8 cellular contexts compared by ENCODE assay signal in genomic region chr16:83689385-83689831, GRCh38.
DNase-seq lines count a peak whose midpoint lies in the region; ATAC-seq, FAIRE-seq and TF ChIP-seq lines count a peak whose summit lies in the region.

No MANE protein-coding gene starts in this region.

- H3K27me3 ChIP-seq in body of pancreas (no peaks in the 10 kb centered on the region), endodermal cell (ENCODE audit: control insufficient read depth, insufficient read depth, low read length, poor library complexity, severe bottlenecking) (no peaks in the 10 kb centered on the region)

- H3K27me3 Mint-ChIP-seq in endodermal cell (ENCODE audit: insufficient read depth) = no peaks in the 10 kb centered on the region

- H3K4me1 ChIP-seq in body of pancreas = no peaks in the 10 kb centered on the region
- no peaks in the 10 kb centered on the region for H3K4me1 ChIP-seq in endodermal cell (ENCODE audit: control insufficient read depth, insufficient read depth, low read length)
- no peaks in the 10 kb centered on the region for H3K4me1 ChIP-seq in kidney (ENCODE audit: control insufficient read depth in 1 of 2, insufficient read depth in 1 of 2, low read depth in 1 of 2, low read length in 2 of 2)

- ATAC-seq in HG03457 (IDR thresholded peaks at IDR 0.05; ENCODE audit: unreplicated experiment) = peak; percentile 81
- peak; percentile 30 for ATAC-seq in body of pancreas
- ATAC-seq in sciatic nerve = no peak

- H3K4me3 Mint-ChIP-seq in endodermal cell = no peak overlapping the region

- TF ChIP-seq POLR2A in body of pancreas (IDR thresholded peaks at IDR 0.05) = no peak

- H3K9ac ChIP-seq in endodermal cell (ENCODE audit: extremely low read depth, low read length, poor library complexity, severe bottlenecking) (no peak overlapping the region), kidney (ENCODE audit: low read length in 2 of 2) (no peak overlapping the region)

- 28 to 31% methylated on average over 5 of the region's 5 CpGs for WGBS in body of pancreas, 2 donors
- 60 to 67% methylated on average over 2 to 4 of the region's 5 CpGs for WGBS in endodermal cell (ENCODE audit: insufficient coverage in 1 of 2, insufficient read length in 1 of 2), 2 experiments

- no peaks in the 10 kb centered on the region for H3K9me3 Mint-ChIP-seq in endodermal cell

- DNase-seq in GM18507 (ENCODE audit: extremely low spot score, insufficient read length, low read depth) (no peak), body of pancreas (peak in 1 of 4 donors; percentile 13), middle frontal gyrus (ENCODE audit: extremely low spot score, low spot score) (peak; percentile 8), endodermal cell (no peak), sciatic nerve (ENCODE audit: low spot score) (no peak), kidney (no peak)
- DNase-seq in effector CD4-positive, alpha-beta T cell = no peak

- no peak for TF ChIP-seq CTCF in body of pancreas (IDR thresholded peaks at IDR 0.05)
- no peak for TF ChIP-seq CTCF in endodermal cell (conservative IDR thresholded peaks at IDR 0.05)
- no peak for TF ChIP-seq CTCF in kidney (IDR thresholded peaks at IDR 0.05; ENCODE audit: borderline replicate concordance, extremely low read depth, insufficient read depth)

- H3K36me3 Mint-ChIP-seq in endodermal cell (ENCODE audit: low read depth) = no peaks in the 10 kb centered on the region

- H3K27ac ChIP-seq in body of pancreas = no peak overlapping the region
- H3K27ac ChIP-seq in endodermal cell (ENCODE audit: low read depth, low read length) = no peak overlapping the region
- no peak overlapping the region for H3K27ac ChIP-seq in kidney (ENCODE audit: low read depth in 2 of 2, low read length in 2 of 2)

- intact Hi-C loops in body of pancreas (cut with DNase I) (no loop called here), sciatic nerve (cut with DNase I) (no loop called here), kidney (cut with DNase I) (loop anchor here (5.0 kb wide), 1 partner anchor 123 kb away; no protein-coding TSS in a partner anchor)

- H3K4me3 ChIP-seq in body of pancreas (no peak overlapping the region), endodermal cell (ENCODE audit: low read length) (no peak overlapping the region), kidney (ENCODE audit: low read length in 2 of 2) (no peak overlapping the region)

- H3K9me3 ChIP-seq in body of pancreas (no peaks in the 10 kb centered on the region), endodermal cell (ENCODE audit: control insufficient read depth, low read length) (no peaks in the 10 kb centered on the region), kidney (ENCODE audit: control insufficient read depth in 1 of 2, low read length in 2 of 2) (no peaks in the 10 kb centered on the region)

- peak; percentile 62 for FAIRE-seq in GM18507 (lab: Jason Lieb, UNC)
- FAIRE-seq in kidney (lab: Jason Lieb, UNC) = no peak

- no peaks in the 10 kb centered on the region for H3K36me3 ChIP-seq in body of pancreas (replicated peaks in 1 of 2; ENCODE audit: insufficient read depth in 1 of 2, low read depth in 2 of 2)
- no peaks in the 10 kb centered on the region for H3K36me3 ChIP-seq in endodermal cell (ENCODE audit: control insufficient read depth, insufficient read depth, low read length)
- H3K36me3 ChIP-seq in kidney (ENCODE audit: control insufficient read depth in 1 of 2, insufficient read depth in 2 of 2, low read length in 2 of 2) = no peaks in the 10 kb centered on the region

- no peak overlapping the region for H3K27ac Mint-ChIP-seq in endodermal cell

- H3K4me1 Mint-ChIP-seq in endodermal cell = no peaks in the 10 kb centered on the region
